Comparison of ENCODE assay signal across 1 cellular context in the genomic region with DNA sequence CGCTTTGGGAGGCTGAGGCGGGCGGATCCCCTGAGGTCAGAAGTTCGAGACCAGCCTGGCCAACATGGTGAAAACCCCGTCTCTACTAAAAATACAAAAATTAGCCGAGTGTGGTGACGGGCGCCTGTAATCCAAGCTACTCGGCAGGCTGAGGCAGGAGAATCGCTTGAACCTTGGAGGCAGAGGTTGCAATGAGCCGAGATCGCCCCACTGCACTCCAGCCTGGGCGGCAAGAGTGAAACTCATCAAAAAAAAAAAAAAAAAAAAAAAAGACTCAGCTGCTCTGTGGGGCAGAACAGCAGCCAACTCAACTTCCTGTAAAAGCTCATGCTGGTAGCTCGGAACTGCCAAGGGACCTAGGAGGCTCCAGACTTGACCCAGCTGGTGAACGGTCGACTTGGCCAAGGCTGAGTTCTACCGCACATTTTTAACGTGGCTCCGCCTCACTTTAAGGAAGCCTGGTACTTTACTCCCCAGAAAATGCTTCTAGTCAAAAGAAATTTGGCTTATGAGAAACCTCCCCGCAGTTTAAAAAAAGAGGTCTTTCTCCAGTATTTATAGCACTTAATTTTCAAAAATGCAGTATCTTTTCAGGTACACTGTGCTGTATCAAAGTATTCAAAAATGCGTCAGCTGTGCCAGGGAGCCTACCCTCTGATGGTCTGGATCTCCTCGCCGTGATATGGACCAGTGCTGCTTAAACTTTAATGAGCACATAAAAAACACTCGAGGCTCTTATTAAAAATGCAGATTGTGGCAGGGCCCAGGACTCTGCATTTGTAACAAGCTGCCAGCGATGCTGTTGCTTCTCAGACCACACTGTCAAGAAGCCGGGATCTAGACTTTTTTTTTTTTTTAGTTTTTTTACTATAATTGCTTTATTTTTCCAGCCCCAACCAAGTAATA.
TF ChIP-seq lines count a peak whose summit lies in the region.

No MANE protein-coding gene starts in this region.

TF ChIP-seq in H1, 55 proteins besides CTCF, POLR2A, EP300 and RAD21:
- no peak for TF ChIP-seq CREB1 (IDR thresholded peaks at IDR 0.05)
